15 cellular contexts compared by ENCODE assay signal in the genomic region with DNA sequence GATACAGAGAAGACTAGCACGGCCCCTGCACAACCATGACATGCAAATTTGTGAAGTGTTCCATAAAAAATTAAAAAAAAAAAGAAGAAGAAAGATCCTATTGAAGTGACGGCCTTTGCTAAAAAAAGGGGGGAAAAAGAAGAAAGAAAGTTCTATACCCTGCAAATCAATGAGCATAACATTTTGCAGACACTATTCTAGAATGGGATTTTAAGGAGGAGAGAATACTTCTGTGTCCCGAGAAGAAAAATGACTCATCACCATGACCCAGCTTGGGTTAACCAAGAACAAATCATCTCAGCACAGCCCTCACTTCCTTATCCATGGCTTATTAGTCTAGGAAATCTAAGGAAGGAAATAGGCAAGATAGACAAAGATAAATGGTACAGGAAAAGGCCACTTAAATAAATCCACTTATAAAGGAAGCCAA. TPM values are rescaled to one million over a fixed set of nuclear protein-coding genes. Genes with fewer than 3 reads are reported as not detected.
A peak's percentile ranks its signal among the peaks of the same experiment; 100 is the strongest.
DNase-seq lines count a peak whose midpoint lies in the region; ATAC-seq, FAIRE-seq and TF ChIP-seq lines count a peak whose summit lies in the region.
"Had no signal": no experiment of that assay in that cellular context is flagged by ENCODE, and none has a peak within 500 bp of the region (broad histone marks: within the 10 kb centered on the region; RNA-seq: fewer than 3 reads in every experiment).

No MANE protein-coding gene starts in this region.

- H3K4me2 ChIP-seq in mesenchymal stem cell (ENCODE audit: low read length, poor library complexity, severe bottlenecking) = no peak overlapping the region

- no peak overlapping the region for H2AFZ ChIP-seq in mesenchymal stem cell (ENCODE audit: low read depth, low read length)

- H3K4me3 ChIP-seq in bronchial epithelial cell (ENCODE audit: low read depth, low read length) = no peak overlapping the region
- H3K4me3 ChIP-seq in mesenchymal stem cell (ENCODE audit: insufficient read depth in 1 of 2, low read depth in 1 of 2, low read length in 2 of 2) = no peak overlapping the region
- H3K4me3 ChIP-seq: cardiac muscle cell, prostate gland, tibial nerve had no signal

- no peak overlapping the region for H3K14ac ChIP-seq in mesenchymal stem cell (ENCODE audit: low read length in 2 of 2)

- no peak overlapping the region for H4K8ac ChIP-seq in mesenchymal stem cell (ENCODE audit: low read length)

- no peak overlapping the region for H3K18ac ChIP-seq in mesenchymal stem cell (ENCODE audit: low read depth in 1 of 2, low read length in 2 of 2)

- in situ Hi-C loops in Caki2 (cut with HindIII; ENCODE audit: low pct_unique_long_range_greater_than_20kb, low sequenced_read_pairs) = no loop called here

- H3K9me3 Mint-ChIP-seq in mesothelial cell of epicardium = peaks cover 4% of the 10 kb centered on the region

- H3K27me3 Mint-ChIP-seq in mesothelial cell of epicardium (ENCODE audit: low read depth) = no peaks in the 10 kb centered on the region

- H3K23ac ChIP-seq in mesenchymal stem cell (ENCODE audit: low read length in 2 of 2) = no peak overlapping the region

- no peak overlapping the region for H3K4ac ChIP-seq in mesenchymal stem cell (ENCODE audit: low read depth in 1 of 2, low read length in 2 of 2)

- no peak overlapping the region for H3K27ac Mint-ChIP-seq in mesothelial cell of epicardium

- TF ChIP-seq CTCF in bronchial epithelial cell (IDR thresholded peaks at IDR 0.05; ENCODE audit: insufficient read depth, low read length, severe bottlenecking) (no peak), mesothelial cell of epicardium (IDR thresholded peaks at IDR 0.05; ENCODE audit: unreplicated experiment) (no peak)

- no peaks in the 10 kb centered on the region for H3K4me1 ChIP-seq in mesenchymal stem cell (ENCODE audit: control insufficient read depth, insufficient read depth, low read depth, low read length)
- H3K4me1 ChIP-seq: prostate gland had no signal

- H2BK12ac ChIP-seq in mesenchymal stem cell (ENCODE audit: low read length in 2 of 2) = no peak overlapping the region

- no peak overlapping the region for H4K91ac ChIP-seq in mesenchymal stem cell (ENCODE audit: low read length)

- peaks cover 7% of the 10 kb centered on the region for H3K4me1 Mint-ChIP-seq in mesothelial cell of epicardium

- ATAC-seq in HG02885 (IDR thresholded peaks at IDR 0.05; ENCODE audit: poor library complexity, unreplicated experiment) = no peak

- no peaks in the 10 kb centered on the region for H3K79me1 ChIP-seq in mesenchymal stem cell (replicated peaks; ENCODE audit: low read length, poor library complexity, severe bottlenecking)

- FAIRE-seq in bronchial epithelial cell (lab: Jason Lieb, UNC) = no peak
- FAIRE-seq: D721Med had no signal

- no peaks in the 10 kb centered on the region for H3K36me3 Mint-ChIP-seq in mesothelial cell of epicardium

- no peak overlapping the region for H3K9ac ChIP-seq in mesenchymal stem cell (ENCODE audit: low read length)

- DNase-seq in Caki2 (ENCODE audit: low read depth) (peak; percentile 34), MV-4-11 (lab: John Stamatoyannopoulos, UW) (peak; percentile 64), bronchial epithelial cell (ENCODE audit: low read depth) (peak; percentile 75), mesenchymal stem cell (peak; percentile 74), mesothelial cell of epicardium (ENCODE audit: low spot score in 2 of 2, unreplicated experiment in 2 of 2) (no peak), DMS153 treated with DMSO at 0.1 percent for 48 hours (lab: John Stamatoyannopoulos, UW; ENCODE audit: unreplicated experiment) (no peak), T-helper 9 cell (no peak)
- DNase-seq: activated T-cell treated with anti-CD3 and anti-CD28 coated beads, Interleukin-2, amount 50 U/mL, for 48 hours; NCI-H1048; NCI-H774 had no signal

- no peak overlapping the region for H2AK5ac ChIP-seq in mesenchymal stem cell (ENCODE audit: low read length, severe bottlenecking)

- H2BK15ac ChIP-seq in mesenchymal stem cell (ENCODE audit: low read depth, poor library complexity, severe bottlenecking) = no peak overlapping the region

- H2BK5ac ChIP-seq in mesenchymal stem cell (ENCODE audit: low read depth, low read length, poor library complexity, severe bottlenecking) = no peak overlapping the region

- no peaks in the 10 kb centered on the region for H3K36me3 ChIP-seq in bronchial epithelial cell (ENCODE audit: control insufficient read depth, insufficient read depth, low read length)
- H3K36me3 ChIP-seq in mesenchymal stem cell (ENCODE audit: control insufficient read depth in 1 of 2, insufficient read depth in 2 of 2, low read depth in 1 of 2, low read length in 2 of 2) = no peaks in the 10 kb centered on the region
- H3K36me3 ChIP-seq: cardiac muscle cell, prostate gland, tibial nerve had no signal

- H3K27me3 ChIP-seq in bronchial epithelial cell (ENCODE audit: control insufficient read depth, insufficient read depth, low read length) (no peaks in the 10 kb centered on the region), mesenchymal stem cell (ENCODE audit: control insufficient read depth in 1 of 2, insufficient read depth in 1 of 2, low read length in 2 of 2) (peaks cover 0 to 10% of the 10 kb centered on the region in 2 experiments)
- H3K27me3 ChIP-seq: cardiac muscle cell, tibial nerve had no signal

- H3K27ac ChIP-seq in mesenchymal stem cell (ENCODE audit: low read length, poor library complexity, severe bottlenecking) = no peak overlapping the region
- H3K27ac ChIP-seq: cardiac muscle cell, prostate gland had no signal

- WGBS in mesenchymal stem cell = 43% methylated on average over 2 of the region's 3 CpGs

- H3K9me3 ChIP-seq in mesenchymal stem cell (ENCODE audit: control insufficient read depth, low read length) = no peaks in the 10 kb centered on the region
- H3K9me3 ChIP-seq: prostate gland, tibial nerve had no signal

- no peak overlapping the region for H2BK120ac ChIP-seq in mesenchymal stem cell (ENCODE audit: low read depth, low read length)

- no peak overlapping the region for H3K4me3 Mint-ChIP-seq in mesothelial cell of epicardium

RNA-seq across cellular contexts. Expression of a gene that starts 7.4 kb away (rescaled TPM):
- 0.84 and 4.3 TPM in 2 replicates for total RNA-seq in Caki2 (2014; rRNA removed; shearing (Covaris generic); ENCODE audit: low replicate concordance)
- total RNA-seq in bronchial epithelial cell (3.6 and 6.3 TPM in 2 replicates), mesothelial cell of epicardium (78.7 to 88.6 TPM (median 80.5 TPM) in 3 replicates)
- 8.4 TPM for polyA plus RNA-seq in mesenchymal stem cell (2013, experiment 1 of 2)
- polyA plus RNA-seq in mesenchymal stem cell (2013, experiment 2 of 2) = 8.4 TPM

Comparison
In these comparisons a context has a peak if more than half of its experiments do, and no peak if none do; other contexts are left out.
1. DNase-seq: peak in Caki2 (single experiment), MV-4-11 (single experiment), bronchial epithelial cell (single experiment) and mesenchymal stem cell (single experiment); none in mesothelial cell of epicardium (0 of 2), DMS153 treated with DMSO at 0.1 percent for 48 hours (single experiment) and T-helper 9 cell (single experiment).
2. RNA of a gene that starts 7.4 kb away (total RNA-seq): 78.7 to 88.6 TPM in mesothelial cell of epicardium; 3.6 to 6.3 TPM in bronchial epithelial cell and 0.84 to 4.3 TPM in Caki2; every median in the first group is over 10 times any median in the second.